Comparison of ENCODE assay signal across 8 cellular contexts in the genomic region with DNA sequence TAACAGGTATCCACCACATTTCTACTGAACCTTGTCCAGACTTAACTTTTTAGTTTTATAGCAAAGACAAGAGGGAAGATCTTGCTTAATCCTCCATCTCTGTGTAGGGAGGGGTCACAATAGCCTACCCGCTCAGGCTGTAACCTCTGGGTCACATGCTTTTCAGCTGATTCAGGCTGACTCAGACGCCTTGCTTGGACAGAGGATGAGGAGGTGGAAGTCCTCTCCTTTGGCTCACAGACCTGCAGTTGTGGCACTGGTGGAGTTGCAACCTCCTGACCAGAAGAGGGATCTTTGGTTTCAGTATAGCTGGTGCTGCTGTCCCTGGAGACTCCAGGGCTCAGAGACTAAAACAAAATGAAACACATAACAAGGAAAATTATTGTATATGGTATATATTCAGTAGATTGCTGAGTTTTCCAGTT. TPM values are rescaled to one million over a fixed set of nuclear protein-coding genes. Genes with fewer than 3 reads are reported as not detected.
A peak's percentile ranks its signal among the peaks of the same experiment; 100 is the strongest.
DNase-seq lines count a peak whose midpoint lies in the region; ATAC-seq, FAIRE-seq and TF ChIP-seq lines count a peak whose summit lies in the region.

No MANE protein-coding gene starts in this region.

- CTCF ChIA-PET in HepG2 (lab: Yijun Ruan, JAX; ENCODE audit: low intra/inter-chr PET ratio, low total read pairs) = interaction anchor here (1.6 to 4.1 kb wide), 3 partner anchors 10 to 108 kb away, joined by 4 to 20 read pairs (median 8); no protein-coding TSS in a partner anchor

- peak; percentile 66 for ATAC-seq in HepG2

- POLR2A ChIA-PET in HepG2 (lab: Yijun Ruan, JAX) = interaction anchor here (0.5 to 5.8 kb wide), 4 partner anchors 10 to 346 kb away, joined by 3 to 85 read pairs (median 12); partner anchors contain the start of genes ACIN1 and C14orf119

- BruUV-seq in HepG2 (replicated peaks; lab: Mats Ljungman, UMichigan) = no TSS peak

- H3K4me3 ChIP-seq in cardiac fibroblast (replicated peaks in 1 of 2; ENCODE audit: low read depth in 2 of 2, low read length in 2 of 2) (no peak overlapping the region), HepG2 (replicated peaks in 1 of 3; ENCODE audit: insufficient read depth in 1 of 3, low read depth in 2 of 3, low read length in 3 of 3) (no peak overlapping the region), tibial artery (no peak overlapping the region)

- in situ Hi-C loops in HepG2 (cut with HindIII; ENCODE audit: extremely low pct_ligation_motif_present, low pct_unique_long_range_greater_than_20kb) = no loop called here

- TF ChIP-seq CTCF in cardiac fibroblast (IDR thresholded peaks at IDR 0.05; ENCODE audit: low read depth, low read length) (no peak), HepG2 (CRISPR knock-in tag; IDR thresholded peaks at IDR 0.05) (0 out of 2 replicates have a peak, but pooled peaks have one; percentile 13), tibial artery (IDR thresholded peaks at IDR 0.05) (no peak)

- TF ChIP-seq RAD21 in HepG2 (CRISPR knock-in tag; IDR thresholded peaks at IDR 0.05) = no peak

- H2AFZ ChIP-seq in HepG2 (ENCODE audit: low read length) = no peak overlapping the region

- FAIRE-seq in HTR-8/SVneo (lab: Jason Lieb, UNC) (no peak), HepG2 (lab: Jason Lieb, UNC) (no peak)

- H3K36me3 ChIP-seq in HepG2 (replicated peaks in 1 of 2; ENCODE audit: control insufficient read depth in 1 of 2, insufficient read depth in 2 of 2, low read length in 2 of 2) = peaks cover 66 to 99% of the 10 kb centered on the region in 2 experiments
- peaks cover 89 to 96% (median 90%) of the 10 kb centered on the region in 3 donors for H3K36me3 ChIP-seq in tibial artery

- H3K4me1 ChIP-seq in HepG2 (ENCODE audit: insufficient read depth, low read length) = no peaks in the 10 kb centered on the region
- H3K4me1 ChIP-seq in tibial artery = peaks cover 0 to 31% (median 12%) of the 10 kb centered on the region in 4 donors

- 67% methylated on average over 2 of the region's 2 CpGs for WGBS in HepG2 (ENCODE audit: low lambda C conversion rate)

- H4K20me1 ChIP-seq in HepG2 (ENCODE audit: insufficient read depth, low read length) = peaks cover 9% of the 10 kb centered on the region; the same call in 1 of the 2 replicates

- H3K27me3 ChIP-seq in HepG2 (ENCODE audit: control insufficient read depth in 1 of 2, insufficient read depth in 2 of 2, low read length in 2 of 2) = no peaks in the 10 kb centered on the region
- H3K27me3 ChIP-seq in tibial artery = no peaks in the 10 kb centered on the region

- no peak; a peak in 1 of 4 replicates for TF ChIP-seq POLR2A in HepG2 (IDR thresholded peaks at IDR 0.05; ENCODE audit: insufficient read depth in 1 of 2, low read depth in 2 of 2, low read length in 2 of 2)

- no peak for TF ChIP-seq EP300 in HepG2 (IDR thresholded peaks at IDR 0.05; ENCODE audit: low read depth in 2 of 2, low read length in 2 of 2)
- TF ChIP-seq EP300 in HepG2 (CRISPR knock-in tag; IDR thresholded peaks at IDR 0.05; ENCODE audit: borderline replicate concordance) = no peak

- DNase-seq in HTR-8/SVneo (ENCODE audit: insufficient read length, low spot score) (peak; percentile 41), cardiac fibroblast (ENCODE audit: low read depth in 2 of 2) (peak; percentile 95 to 98), HepG2 (ENCODE audit: low spot score) (peak; percentile 76), tibial artery (peak; percentile 90 to 94), Kasumi-1 (lab: John Stamatoyannopoulos, UW) (no peak)
- no peak for DNase-seq in activated CD4-positive, CD25-positive, alpha-beta regulatory T cell (lab: John Stamatoyannopoulos, UW)
- DNase-seq in stimulated activated CD4-positive, alpha-beta T cell treated with anti-CD3 and anti-CD28 coated beads, Interleukin-4, amount 100 ng/mL, for 4 hours = no peak
- no peak for DNase-seq in activated CD4-positive, alpha-beta T cell treated with anti-CD3 and anti-CD28 coated beads for 4 hours

- no peak overlapping the region for H3K9ac ChIP-seq in HepG2 (ENCODE audit: insufficient read depth, low read depth, low read length)

- H3K9me3 ChIP-seq in HepG2 (ENCODE audit: low read length) (no peaks in the 10 kb centered on the region), tibial artery (no peaks in the 10 kb centered on the region)

- intact Hi-C loops in HepG2 (cut with micrococcal nuclease; ENCODE audit: unreplicated experiment) (no loop called here), tibial artery (cut with DNase I; ENCODE audit: low total_unique reads) (no loop called here)

- no peaks in the 10 kb centered on the region for H3K79me2 ChIP-seq in HepG2 (ENCODE audit: insufficient read depth, low read length)

- H3K27ac ChIP-seq in HepG2 (ENCODE audit: extremely low read length, insufficient read depth, low read length) = no peak overlapping the region
- H3K27ac ChIP-seq in tibial artery = peak overlapping the region; percentile 65 to 69

- no peak overlapping the region for H3K4me2 ChIP-seq in HepG2 (ENCODE audit: low read depth, low read length)

RNA-seq across cellular contexts. Expression of gene ACIN1, which starts 16.2 kb away (rescaled TPM):
- 102 and 165 TPM in 2 replicates for total RNA-seq in HepG2 (2016; rRNA removed; fragmentation: Illumina TruSeq; extraction: Trizol)
- 71.3 and 71.5 TPM in 2 replicates for total RNA-seq in HepG2 (2016; cell fraction: cytosol; rRNA removed; fragmentation: Illumina TruSeq; extraction: Trizol; ENCODE audit: low read depth)
- 79.7 and 163 TPM in 2 replicates for total RNA-seq in HepG2 (2016; cell fraction: insoluble cytoplasmic fraction; rRNA removed; fragmentation: Illumina TruSeq; extraction: Trizol)
- total RNA-seq in HepG2 (2016; cell fraction: membrane; rRNA removed; fragmentation: Illumina TruSeq; extraction: Trizol) = 59.8 and 62.7 TPM in 2 replicates
- 344 and 371 TPM in 2 replicates for total RNA-seq in HepG2 (2016; cell fraction: nucleus; rRNA removed; fragmentation: Illumina TruSeq; extraction: Trizol)
- polyA plus RNA-seq in HepG2 (2011; rRNA removed) = 183 and 222 TPM in 2 replicates
- polyA plus RNA-seq in HepG2 (2011; cell fraction: cytosol; rRNA removed) = 64.2 and 64.8 TPM in 2 replicates
- polyA plus RNA-seq in HepG2 (2011; cell fraction: nucleus; rRNA removed) = 997 and 1,030 TPM in 2 replicates
- 155 and 156 TPM in 2 replicates for polyA plus RNA-seq in HepG2 (2012)
- 17.6 and 21.0 TPM in 2 replicates for polyA plus RNA-seq in HepG2 (2016; cell fraction: cytosol; fragmentation: Illumina TruSeq; extraction: Trizol; ENCODE audit: low read depth)
- polyA plus RNA-seq in HepG2 (2016; cell fraction: insoluble cytoplasmic fraction; fragmentation: Illumina TruSeq; extraction: Trizol; ENCODE audit: low read depth) = 105 and 132 TPM in 2 replicates
- polyA plus RNA-seq in HepG2 (2016; cell fraction: membrane; fragmentation: Illumina TruSeq; extraction: Trizol; ENCODE audit: low read depth) = 29.3 and 37.8 TPM in 2 replicates
- polyA plus RNA-seq in HepG2 (2016; cell fraction: nucleus; fragmentation: Illumina TruSeq; extraction: Trizol; ENCODE audit: insufficient read depth, low read depth) = 1,263 and 1,283 TPM in 2 replicates
- polyA minus RNA-seq in HepG2 (2011; rRNA and poly(A)+ RNA removed; ENCODE audit: low replicate concordance) = 122 and 152 TPM in 2 replicates
- 39.4 and 46.3 TPM in 2 replicates for polyA minus RNA-seq in HepG2 (2011; cell fraction: cytosol; rRNA and poly(A)+ RNA removed)
- 630 and 693 TPM in 2 replicates for polyA minus RNA-seq in HepG2 (2011; cell fraction: nucleus; rRNA and poly(A)+ RNA removed)

RNA-seq across cellular contexts. Expression of gene C14orf119, which starts 16.6 kb away (rescaled TPM):
- total RNA-seq in HepG2 (2016; rRNA removed; fragmentation: Illumina TruSeq; extraction: Trizol) = 206 and 299 TPM in 2 replicates
- 51.0 and 54.6 TPM in 2 replicates for total RNA-seq in HepG2 (2016; cell fraction: cytosol; rRNA removed; fragmentation: Illumina TruSeq; extraction: Trizol; ENCODE audit: low read depth)
- total RNA-seq in HepG2 (2016; cell fraction: insoluble cytoplasmic fraction; rRNA removed; fragmentation: Illumina TruSeq; extraction: Trizol) = 204 and 326 TPM in 2 replicates
- total RNA-seq in HepG2 (2016; cell fraction: membrane; rRNA removed; fragmentation: Illumina TruSeq; extraction: Trizol) = 66.2 and 72.9 TPM in 2 replicates
- total RNA-seq in HepG2 (2016; cell fraction: nucleus; rRNA removed; fragmentation: Illumina TruSeq; extraction: Trizol) = 67.0 and 72.0 TPM in 2 replicates
- 104 and 117 TPM in 2 replicates for polyA plus RNA-seq in HepG2 (2011; rRNA removed)
- 125 and 157 TPM in 2 replicates for polyA plus RNA-seq in HepG2 (2011; cell fraction: cytosol; rRNA removed)
- 52.9 and 72.4 TPM in 2 replicates for polyA plus RNA-seq in HepG2 (2011; cell fraction: nucleus; rRNA removed)
- 79.1 and 104 TPM in 2 replicates for polyA plus RNA-seq in HepG2 (2012)
- polyA plus RNA-seq in HepG2 (2016; cell fraction: cytosol; fragmentation: Illumina TruSeq; extraction: Trizol; ENCODE audit: low read depth) = 39.1 and 40.5 TPM in 2 replicates
- 290 and 316 TPM in 2 replicates for polyA plus RNA-seq in HepG2 (2016; cell fraction: insoluble cytoplasmic fraction; fragmentation: Illumina TruSeq; extraction: Trizol; ENCODE audit: low read depth)
- 46.1 and 51.5 TPM in 2 replicates for polyA plus RNA-seq in HepG2 (2016; cell fraction: membrane; fragmentation: Illumina TruSeq; extraction: Trizol; ENCODE audit: low read depth)
- polyA plus RNA-seq in HepG2 (2016; cell fraction: nucleus; fragmentation: Illumina TruSeq; extraction: Trizol; ENCODE audit: insufficient read depth, low read depth) = 112 and 120 TPM in 2 replicates
- 101 and 161 TPM in 2 replicates for polyA minus RNA-seq in HepG2 (2011; rRNA and poly(A)+ RNA removed; ENCODE audit: low replicate concordance)
- polyA minus RNA-seq in HepG2 (2011; cell fraction: cytosol; rRNA and poly(A)+ RNA removed) = 54.7 and 61.1 TPM in 2 replicates
- polyA minus RNA-seq in HepG2 (2011; cell fraction: nucleus; rRNA and poly(A)+ RNA removed) = 24.1 and 38.5 TPM in 2 replicates

RNA-seq across cellular contexts. Expression of gene CDH24, which starts 21.4 kb away (rescaled TPM):
- 0.41 and 0.69 TPM in 2 replicates for total RNA-seq in HepG2 (2016; rRNA removed; fragmentation: Illumina TruSeq; extraction: Trizol)
- 0.35 and 0.40 TPM in 2 replicates for total RNA-seq in HepG2 (2016; cell fraction: cytosol; rRNA removed; fragmentation: Illumina TruSeq; extraction: Trizol; ENCODE audit: low read depth)
- total RNA-seq in HepG2 (2016; cell fraction: insoluble cytoplasmic fraction; rRNA removed; fragmentation: Illumina TruSeq; extraction: Trizol) = 0.45 and 0.76 TPM in 2 replicates
- 1.1 and 1.2 TPM in 2 replicates for total RNA-seq in HepG2 (2016; cell fraction: membrane; rRNA removed; fragmentation: Illumina TruSeq; extraction: Trizol)
- 0.56 and 0.59 TPM in 2 replicates for total RNA-seq in HepG2 (2016; cell fraction: nucleus; rRNA removed; fragmentation: Illumina TruSeq; extraction: Trizol)
- polyA plus RNA-seq in HepG2 (2011; rRNA removed) = 0.99 and 1.2 TPM in 2 replicates
- 0.41 and 0.76 TPM in 2 replicates for polyA plus RNA-seq in HepG2 (2011; cell fraction: cytosol; rRNA removed)
- 6.5 and 6.6 TPM in 2 replicates for polyA plus RNA-seq in HepG2 (2011; cell fraction: nucleus; rRNA removed)
- polyA plus RNA-seq in HepG2 (2012) = 0.50 and 0.55 TPM in 2 replicates
- polyA plus RNA-seq in HepG2 (2016; cell fraction: cytosol; fragmentation: Illumina TruSeq; extraction: Trizol; ENCODE audit: low read depth) = 0.59 and 0.70 TPM in 2 replicates
- polyA plus RNA-seq in HepG2 (2016; cell fraction: insoluble cytoplasmic fraction; fragmentation: Illumina TruSeq; extraction: Trizol; ENCODE audit: low read depth) = 0.41 and 0.73 TPM in 2 replicates
- 1.0 and 1.2 TPM in 2 replicates for polyA plus RNA-seq in HepG2 (2016; cell fraction: membrane; fragmentation: Illumina TruSeq; extraction: Trizol; ENCODE audit: low read depth)
- 2.5 and 2.8 TPM in 2 replicates for polyA plus RNA-seq in HepG2 (2016; cell fraction: nucleus; fragmentation: Illumina TruSeq; extraction: Trizol; ENCODE audit: insufficient read depth, low read depth)
- 1.1 and 16.3 TPM in 2 replicates for polyA minus RNA-seq in HepG2 (2011; rRNA and poly(A)+ RNA removed; ENCODE audit: low replicate concordance)
- polyA minus RNA-seq in HepG2 (2011; cell fraction: cytosol; rRNA and poly(A)+ RNA removed) = 0.40 and 0.44 TPM in 2 replicates
- 0.90 and 0.99 TPM in 2 replicates for polyA minus RNA-seq in HepG2 (2011; cell fraction: nucleus; rRNA and poly(A)+ RNA removed)

RNA-seq across cellular contexts. Expression of gene CIROP, which starts 26.1 kb away (rescaled TPM):
- total RNA-seq in HepG2 (2016; rRNA removed; fragmentation: Illumina TruSeq; extraction: Trizol) = not detected in 2 replicates
- total RNA-seq in HepG2 (2016; cell fraction: cytosol; rRNA removed; fragmentation: Illumina TruSeq; extraction: Trizol; ENCODE audit: low read depth) = not detected in 2 replicates
- total RNA-seq in HepG2 (2016; cell fraction: insoluble cytoplasmic fraction; rRNA removed; fragmentation: Illumina TruSeq; extraction: Trizol) = not detected in 2 replicates
- not detected in 2 replicates for total RNA-seq in HepG2 (2016; cell fraction: membrane; rRNA removed; fragmentation: Illumina TruSeq; extraction: Trizol)
- not detected in 2 replicates for total RNA-seq in HepG2 (2016; cell fraction: nucleus; rRNA removed; fragmentation: Illumina TruSeq; extraction: Trizol)
- polyA plus RNA-seq in HepG2 (2011; rRNA removed) = 0.07 and 0.14 TPM in 2 replicates
- 0.05 and 0.14 TPM in 2 replicates for polyA plus RNA-seq in HepG2 (2011; cell fraction: cytosol; rRNA removed)
- 0.18 and 0.59 TPM in 2 replicates for polyA plus RNA-seq in HepG2 (2011; cell fraction: nucleus; rRNA removed)
- 0.05 and 0.12 TPM in 2 replicates for polyA plus RNA-seq in HepG2 (2012)
- not detected in 2 replicates for polyA plus RNA-seq in HepG2 (2016; cell fraction: cytosol; fragmentation: Illumina TruSeq; extraction: Trizol; ENCODE audit: low read depth)
- not detected in 2 replicates for polyA plus RNA-seq in HepG2 (2016; cell fraction: insoluble cytoplasmic fraction; fragmentation: Illumina TruSeq; extraction: Trizol; ENCODE audit: low read depth)
- not detected in 2 replicates for polyA plus RNA-seq in HepG2 (2016; cell fraction: membrane; fragmentation: Illumina TruSeq; extraction: Trizol; ENCODE audit: low read depth)
- polyA plus RNA-seq in HepG2 (2016; cell fraction: nucleus; fragmentation: Illumina TruSeq; extraction: Trizol; ENCODE audit: insufficient read depth, low read depth) = not detected in 2 replicates
- polyA minus RNA-seq in HepG2 (2011; rRNA and poly(A)+ RNA removed; ENCODE audit: low replicate concordance) = 0.12 TPM in 1 of 2 replicates, not detected in the other
- not detected in 2 replicates for polyA minus RNA-seq in HepG2 (2011; cell fraction: cytosol; rRNA and poly(A)+ RNA removed)
- not detected in 2 replicates for polyA minus RNA-seq in HepG2 (2011; cell fraction: nucleus; rRNA and poly(A)+ RNA removed)

RNA-seq across cellular contexts. Expression of gene PSMB11, which starts 36.7 kb away (rescaled TPM):
- not detected in 2 replicates for total RNA-seq in HepG2 (2016; rRNA removed; fragmentation: Illumina TruSeq; extraction: Trizol)
- total RNA-seq in HepG2 (2016; cell fraction: cytosol; rRNA removed; fragmentation: Illumina TruSeq; extraction: Trizol; ENCODE audit: low read depth) = not detected in 2 replicates
- not detected in 2 replicates for total RNA-seq in HepG2 (2016; cell fraction: insoluble cytoplasmic fraction; rRNA removed; fragmentation: Illumina TruSeq; extraction: Trizol)
- not detected in 2 replicates for total RNA-seq in HepG2 (2016; cell fraction: membrane; rRNA removed; fragmentation: Illumina TruSeq; extraction: Trizol)
- total RNA-seq in HepG2 (2016; cell fraction: nucleus; rRNA removed; fragmentation: Illumina TruSeq; extraction: Trizol) = not detected in 2 replicates
- not detected in 2 replicates for polyA plus RNA-seq in HepG2 (2011; rRNA removed)
- polyA plus RNA-seq in HepG2 (2011; cell fraction: cytosol; rRNA removed) = not detected in 2 replicates
- not detected in 2 replicates for polyA plus RNA-seq in HepG2 (2011; cell fraction: nucleus; rRNA removed)
- polyA plus RNA-seq in HepG2 (2012) = not detected in 2 replicates
- not detected in 2 replicates for polyA plus RNA-seq in HepG2 (2016; cell fraction: cytosol; fragmentation: Illumina TruSeq; extraction: Trizol; ENCODE audit: low read depth)
- polyA plus RNA-seq in HepG2 (2016; cell fraction: insoluble cytoplasmic fraction; fragmentation: Illumina TruSeq; extraction: Trizol; ENCODE audit: low read depth) = not detected in 2 replicates
- polyA plus RNA-seq in HepG2 (2016; cell fraction: membrane; fragmentation: Illumina TruSeq; extraction: Trizol; ENCODE audit: low read depth) = not detected in 2 replicates
- not detected in 2 replicates for polyA plus RNA-seq in HepG2 (2016; cell fraction: nucleus; fragmentation: Illumina TruSeq; extraction: Trizol; ENCODE audit: insufficient read depth, low read depth)
- polyA minus RNA-seq in HepG2 (2011; rRNA and poly(A)+ RNA removed; ENCODE audit: low replicate concordance) = 0.10 TPM in 1 of 2 replicates, not detected in the other
- not detected in 2 replicates for polyA minus RNA-seq in HepG2 (2011; cell fraction: cytosol; rRNA and poly(A)+ RNA removed)
- not detected in 2 replicates for polyA minus RNA-seq in HepG2 (2011; cell fraction: nucleus; rRNA and poly(A)+ RNA removed)

Comparison
In these comparisons a context has a peak if more than half of its experiments do, and no peak if none do; other contexts are left out.
1. DNase-seq: peak in HTR-8/SVneo (single experiment), cardiac fibroblast (2 of 2), HepG2 (single experiment) and tibial artery (2 of 2); none in Kasumi-1 (0 of 2), activated CD4-positive, CD25-positive, alpha-beta regulatory T cell (0 of 4), stimulated activated CD4-positive, alpha-beta T cell treated with anti-CD3 and anti-CD28 coated beads, Interleukin-4, amount 100 ng/mL, for 4 hours (0 of 2) and activated CD4-positive, alpha-beta T cell treated with anti-CD3 and anti-CD28 coated beads for 4 hours (0 of 2).